Comparison of ENCODE assay signal across 1 cellular context in genomic region chr2:20218331-20219320, GRCh38.
TF ChIP-seq lines count a peak whose summit lies in the region.

No MANE protein-coding gene starts in this region.

TF ChIP-seq in GM23338, 12 proteins besides CTCF, POLR2A, EP300 and RAD21 (continued from another document):
- no peak for TF ChIP-seq REST (IDR thresholded peaks at IDR 0.05; ENCODE audit: unreplicated experiment)
- no peak for TF ChIP-seq ETS1 (IDR thresholded peaks at IDR 0.05)
- no peak for TF ChIP-seq NANOG (IDR thresholded peaks at IDR 0.05; ENCODE audit: borderline replicate concordance)
- no peak for TF ChIP-seq POLR2AphosphoS5 (IDR thresholded peaks at IDR 0.05; ENCODE audit: low read depth)
- no peak for TF ChIP-seq ZNF331 (CRISPR knock-in tag; IDR thresholded peaks at IDR 0.05; ENCODE audit: low read depth)
